8 cellular contexts compared by ENCODE assay signal in genomic region chr5:45696206-45696836, GRCh38.
DNase-seq lines count a peak whose midpoint lies in the region; ATAC-seq lines count a peak whose summit lies in the region.

HCN1 (minus strand) TSS chr5:45696380.

- peak; percentile 16 to 30 for DNase-seq in activated CD4-positive, alpha-beta T cell treated with anti-CD3 and anti-CD28 coated beads for 24 hours (ENCODE audit: low read depth in 2 of 2)
- DNase-seq in activated CD4-positive, alpha-beta T cell treated with anti-CD3 and anti-CD28 coated beads, Interleukin-2, amount 50 U/mL, for 4 hours, result no peak
- DNase-seq in RPMI8226 (peak; percentile 59), cerebellar nuclear complex (lab: John Stamatoyannopoulos, UW) (peak; percentile 23 to 70), islet precursor cell (peak; percentile 93)
- DNase-seq in stimulated activated CD4-positive, alpha-beta T cell treated with anti-CD3 and anti-CD28 coated beads, Interleukin-12 subunit alpha, Interleukin-12 subunit beta, amount 100 ng/mL, for 4 hours, result peak; percentile 26

- ATAC-seq in HG03175 (IDR thresholded peaks at IDR 0.05; ENCODE audit: unreplicated experiment) (peak; percentile 57), GM21619 (IDR thresholded peaks at IDR 0.05; ENCODE audit: unreplicated experiment) (no peak)

Comparison
In these comparisons a context has a peak if more than half of its experiments do, and no peak if none do; other contexts are left out.
1. DNase-seq: peak in activated CD4-positive, alpha-beta T cell treated with anti-CD3 and anti-CD28 coated beads for 24 hours (2 of 2), RPMI8226 (single experiment), cerebellar nuclear complex (2 of 2), islet precursor cell (single experiment) and stimulated activated CD4-positive, alpha-beta T cell treated with anti-CD3 and anti-CD28 coated beads, Interleukin-12 subunit alpha, Interleukin-12 subunit beta, amount 100 ng/mL, for 4 hours (single experiment); none in activated CD4-positive, alpha-beta T cell treated with anti-CD3 and anti-CD28 coated beads, Interleukin-2, amount 50 U/mL, for 4 hours (0 of 2).